13 cellular contexts compared by ENCODE assay signal in genomic region chr3:143601738-143602480, GRCh38.
DNase-seq lines count a peak whose midpoint lies in the region; ATAC-seq, FAIRE-seq and TF ChIP-seq lines count a peak whose summit lies in the region.
"Had no signal": no experiment of that assay in that cellular context is flagged by ENCODE, and none has a peak within 500 bp of the region (broad histone marks: within the 10 kb centered on the region; RNA-seq: fewer than 3 reads in every experiment).

No MANE protein-coding gene starts in this region.

- TF ChIP-seq EP300 in GM12878 (IDR thresholded peaks at IDR 0.05; ENCODE audit: borderline replicate concordance in 1 of 2, control insufficient read depth in 1 of 2, low read depth in 2 of 2, low read length in 2 of 2) = no peak

- ATAC-seq in GM12878 (no peak), left cardiac atrium (peak; percentile 46 to 57), GM19463 (IDR thresholded peaks at IDR 0.05; ENCODE audit: unreplicated experiment) (no peak), GM18498 (IDR thresholded peaks at IDR 0.05; ENCODE audit: unreplicated experiment) (no peak), GM18867 (IDR thresholded peaks at IDR 0.05; ENCODE audit: unreplicated experiment) (no peak)

- H2AFZ ChIP-seq in GM12878 (ENCODE audit: control insufficient read depth, low read depth, low read length) = no peak overlapping the region

- H3K4me3 ChIP-seq in H7 (ENCODE audit: insufficient read depth, low read depth, low read length) (no peak overlapping the region), GM12878 (no peak overlapping the region)
- H3K4me3 ChIP-seq: BLaER1, pancreas had no signal

- H3K4me2 ChIP-seq in GM12878 (ENCODE audit: control insufficient read depth, insufficient read depth) = no peak overlapping the region

- TF ChIP-seq RAD21 in GM12878 (IDR thresholded peaks at IDR 0.05; ENCODE audit: insufficient read depth, low read depth, low read length) = no peak

- H3K9me3 ChIP-seq in GM12878 (replicated peaks; ENCODE audit: control insufficient read depth, insufficient read depth, low read length) = no peaks in the 10 kb centered on the region
- H3K9me3 ChIP-seq: BLaER1, pancreas had no signal

- SMC1A ChIA-PET in GM12878 (lab: Charles Lee; ENCODE audit: uncharacterized antibody, unreplicated experiment) = interaction anchor here (0.6 kb wide), 1 partner anchor 586 kb away, joined by 3 read pairs; no protein-coding TSS in a partner anchor

- H4K20me1 ChIP-seq in GM12878 (ENCODE audit: control insufficient read depth, insufficient read depth) = no peaks in the 10 kb centered on the region
- H4K20me1 ChIP-seq: BLaER1 had no signal

- no peak overlapping the region for H3K9ac ChIP-seq in GM12878 (ENCODE audit: control insufficient read depth, insufficient read depth, low read length)
- H3K9ac ChIP-seq: BLaER1 had no signal

- H3K27me3 ChIP-seq in H7 (ENCODE audit: control insufficient read depth, insufficient read depth, low read length) = no peaks in the 10 kb centered on the region
- H3K27me3 ChIP-seq in GM12878 (replicated peaks in 1 of 2; ENCODE audit: control insufficient read depth in 2 of 2, insufficient read depth in 2 of 2, low read length in 1 of 2) = no peaks in the 10 kb centered on the region
- H3K27me3 ChIP-seq: BLaER1, pancreas had no signal

- no peak for TF ChIP-seq CTCF in GM12878 (IDR thresholded peaks at IDR 0.05 in 2 of 3, conservative IDR thresholded peaks at IDR 0.05 in 1 of 3; ENCODE audit: control insufficient read depth in 2 of 3, extremely low read depth in 1 of 3, insufficient read depth in 1 of 3, low read depth in 3 of 3, low read length in 3 of 3)

- CTCF ChIA-PET in GM12878 (lab: Yijun Ruan, JAX) = no interaction called here

- no peak for TF ChIP-seq POLR2A in GM12878 (IDR thresholded peaks at IDR 0.05; ENCODE audit: low read depth, low read length)

- RAD21 ChIA-PET in GM12878 (lab: Charles Lee; ENCODE audit: unreplicated experiment) = no interaction called here

- in situ Hi-C loops in GM12878 (cut with MboI) = no loop called here

- FAIRE-seq in GM12878 (lab: Jason Lieb, UNC) = peak; percentile 73
- FAIRE-seq: islet of Langerhans, pancreas had no signal

- DNase-seq in H7 (peak; percentile 13), GM12878 (ENCODE audit: low read depth, low spot score) (no peak), left cardiac atrium (peak; percentile 31), pons (ENCODE audit: low spot score) (peak; percentile 56), NCI-H446 treated with DMSO at 0.1 percent for 48 hours (lab: John Stamatoyannopoulos, UW) (no peak)
- DNase-seq: activated CD8-positive, alpha-beta memory T cell treated with anti-CD3 and anti-CD28 coated beads, Interleukin-2, amount 50 U/mL, for 48 hours; NCI-H2107; pancreas had no signal

- POLR2A ChIA-PET in GM12878 (lab: Charles Lee) = no interaction called here

- no peaks in the 10 kb centered on the region for H3K79me2 ChIP-seq in GM12878 (ENCODE audit: control insufficient read depth, insufficient read depth, low read length)

- H3K27ac ChIP-seq in GM12878 (ENCODE audit: control insufficient read depth, insufficient read depth) = no peak overlapping the region
- H3K27ac ChIP-seq: BLaER1, pancreas had no signal

- WGBS in GM12878 (ENCODE audit: insufficient coverage, insufficient replicate concordance, low lambda C conversion rate, missing lambda C conversion rate) = 92% methylated on average over 6 of the region's 6 CpGs

- peaks cover 14% of the 10 kb centered on the region for H3K4me1 ChIP-seq in GM12878 (ENCODE audit: control insufficient read depth, insufficient read depth, low read length)
- H3K4me1 ChIP-seq: pancreas had no signal

- BruUV-seq in GM12878 (replicated peaks; lab: Mats Ljungman, UMichigan) = no TSS peak

- intact Hi-C loops in GM12878 (cut with micrococcal nuclease; ENCODE audit: unreplicated experiment) = no loop called here
- intact Hi-C loops in left cardiac atrium (cut with DNase I) = no loop called here

- H3K36me3 ChIP-seq in H7 (replicated peaks; ENCODE audit: control insufficient read depth, insufficient read depth, low read length) (no peaks in the 10 kb centered on the region; the same call in 1 of the 2 replicates), GM12878 (ENCODE audit: control insufficient read depth in 2 of 2, insufficient read depth in 2 of 2, low read length in 1 of 2) (no peaks in the 10 kb centered on the region)
- H3K36me3 ChIP-seq: BLaER1, pancreas had no signal

TF ChIP-seq in GM12878, 131 proteins besides CTCF, POLR2A, EP300 and RAD21:
- no peak for TF ChIP-seq HSF1 (IDR thresholded peaks at IDR 0.05; ENCODE audit: low read depth, low read length)
- no peak for TF ChIP-seq KAT2A (conservative IDR thresholded peaks at IDR 0.05; ENCODE audit: control insufficient read depth, low read depth, low read length)
- TF ChIP-seq CREM (IDR thresholded peaks at IDR 0.05; ENCODE audit: low read depth) = no peak

Comparison
In these comparisons a context has a peak if more than half of its experiments do, and no peak if none do; other contexts are left out.
1. DNase-seq: peak in H7 (single experiment), left cardiac atrium (single experiment) and pons (single experiment); none in GM12878 (single experiment) and NCI-H446 treated with DMSO at 0.1 percent for 48 hours (single experiment).
2. ATAC-seq: peak in left cardiac atrium (2 of 2); none in GM12878 (single experiment), GM19463 (single experiment), GM18498 (single experiment) and GM18867 (single experiment).